8 cellular contexts compared by ENCODE assay signal in genomic region chr20:44966030-44966961, GRCh38. TPM values are rescaled to one million over a fixed set of nuclear protein-coding genes. Genes with fewer than 3 reads are reported as not detected.
DNase-seq lines count a peak whose midpoint lies in the region; ATAC-seq lines count a peak whose summit lies in the region.

STK4 (plus strand) TSS chr20:44966512; CDS start chr20:44966569, 57 bp downstream.

- DNase-seq in COLO668 (lab: John Stamatoyannopoulos, UW; ENCODE audit: unreplicated experiment) (peak; percentile 98), HT-29 (ENCODE audit: low spot score) (peak; percentile 98), memory B cell (ENCODE audit: low spot score in 2 of 2) (peak; percentile 91 to 95)
- DNase-seq in NK-92 treated with Interleukin-12 subunit alpha and Interleukin-12 subunit beta, amount 100 ng/mL, for 24 hours (lab: John Stamatoyannopoulos, UW), result peak; percentile 89
- DNase-seq in effector memory CD4-positive, alpha-beta T cell, result peak; percentile 91 to 93 (median 93)
- DNase-seq in stimulated activated CD8-positive, alpha-beta memory T cell treated with anti-CD3 and anti-CD28 coated beads, Interleukin-12 subunit alpha, Interleukin-12 subunit beta, amount 100 ng/mL, for 4 hours (ENCODE audit: low read depth), result peak; percentile 96

- peaks cover 44% of the 10 kb centered on the region for H3K4me1 Mint-ChIP-seq in memory B cell

- peaks cover 7% of the 10 kb centered on the region for H3K36me3 Mint-ChIP-seq in memory B cell

- no peaks in the 10 kb centered on the region for H3K27me3 ChIP-seq in effector memory CD4-positive, alpha-beta T cell (replicated peaks; ENCODE audit: control insufficient read depth, insufficient read depth, low read length, poor library complexity, severe bottlenecking)

- peak within 1 kb of the TSS; percentile 94 for H3K4me3 ChIP-seq in effector memory CD4-positive, alpha-beta T cell (ENCODE audit: insufficient read depth, low read depth, low read length, poor library complexity, severe bottlenecking)

- CTCF ChIA-PET in activated CD8-positive, alpha-beta memory T cell treated with anti-CD3 and anti-CD28 coated beads for 36 hours (lab: Charles Lee), result interaction anchor here (2.5 kb wide), 1 partner anchor 12 kb away, joined by 8 read pairs; no protein-coding TSS in a partner anchor

- H3K9me3 Mint-ChIP-seq in memory B cell, result no peaks in the 10 kb centered on the region

- no peaks in the 10 kb centered on the region for H3K36me3 ChIP-seq in effector memory CD4-positive, alpha-beta T cell (ENCODE audit: control insufficient read depth, insufficient read depth, low read length)

- no peaks in the 10 kb centered on the region for H3K27me3 Mint-ChIP-seq in memory B cell

- ATAC-seq in GM19468 (IDR thresholded peaks at IDR 0.05; ENCODE audit: extremely low read depth, unreplicated experiment) (peak; percentile 66), memory B cell (ENCODE audit: low read depth) (peak; percentile 78)

- peak within 1 kb of the TSS; percentile 94 for H3K4me3 Mint-ChIP-seq in memory B cell

- POLR2A ChIA-PET in activated CD8-positive, alpha-beta memory T cell treated with anti-CD3 and anti-CD28 coated beads for 36 hours (lab: Charles Lee), result interaction anchor here (0.6 to 2.5 kb wide), 3 partner anchors 12 to 355 kb away, joined by 6 to 8 read pairs (median 7); partner anchors contain the start of gene YWHAB

- H3K9me3 ChIP-seq in effector memory CD4-positive, alpha-beta T cell (ENCODE audit: control insufficient read depth, low read length), result no peaks in the 10 kb centered on the region

- no peaks in the 10 kb centered on the region for H3K4me1 ChIP-seq in effector memory CD4-positive, alpha-beta T cell (ENCODE audit: control insufficient read depth, insufficient read depth, low read length, poor library complexity, severe bottlenecking)

- peak within 1 kb of the TSS; percentile 91 for H3K27ac ChIP-seq in effector memory CD4-positive, alpha-beta T cell (ENCODE audit: insufficient read depth, low read length, poor library complexity, severe bottlenecking)

- H3K27ac Mint-ChIP-seq in memory B cell, result peak within 1 kb of the TSS; percentile 98

RNA-seq across cellular contexts. Expression of gene STK4, which starts in this region (rescaled TPM):
- total RNA-seq in HT-29 (2014; rRNA removed; shearing (Covaris generic)), result 23.1 and 27.1 TPM in 2 replicates
- 100 to 1,000 TPM; 179 to 190 TPM for total RNA-seq in activated CD8-positive, alpha-beta memory T cell treated with anti-CD3 and anti-CD28 coated beads for 36 hours

Comparison
In these comparisons a context has a peak if more than half of its experiments do, and no peak if none do; other contexts are left out.
1. Peak in every context shown above with its lines: DNase-seq, ATAC-seq, H3K4me3 ChIP-seq and H3K27ac ChIP-seq.